ENCODE assay signal across 1 cellular context in the genomic region with DNA sequence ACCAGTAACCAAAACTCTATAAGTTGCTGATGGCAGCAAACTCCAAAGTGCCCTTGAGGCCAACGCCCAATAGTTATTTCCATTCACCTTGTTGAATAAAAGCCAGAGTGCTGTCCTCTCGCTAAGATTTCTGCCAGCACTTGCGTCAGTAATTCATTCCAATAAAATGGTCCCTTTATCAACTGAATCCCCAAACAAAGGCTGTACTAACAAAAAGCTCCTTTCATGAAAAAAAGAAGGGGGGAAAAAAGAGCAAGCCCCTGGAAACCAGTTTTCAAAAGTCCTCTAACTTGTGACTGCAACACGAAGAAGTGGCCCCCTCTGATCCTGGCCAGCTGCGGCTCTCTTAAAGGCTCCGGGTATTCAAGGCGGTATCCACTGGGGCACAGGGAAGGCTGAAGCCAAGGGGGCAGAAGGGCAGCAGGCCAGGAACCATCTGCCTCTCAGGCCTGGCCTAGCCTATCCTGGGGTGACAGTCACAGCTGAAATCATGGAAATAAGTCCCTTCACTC.
TF ChIP-seq lines count a peak whose summit lies in the region.

No MANE protein-coding gene starts in this region.

TF ChIP-seq in HepG2, 621 proteins besides CTCF, POLR2A, EP300 and RAD21:
- peak; percentile 53 for TF ChIP-seq RBM22 (optimal IDR thresholded peaks at IDR 0.05; ENCODE audit: low read length)
- TF ChIP-seq ZNF160 (CRISPR knock-in tag; IDR thresholded peaks at IDR 0.05) = no peak
- TF ChIP-seq, protein P1, sequence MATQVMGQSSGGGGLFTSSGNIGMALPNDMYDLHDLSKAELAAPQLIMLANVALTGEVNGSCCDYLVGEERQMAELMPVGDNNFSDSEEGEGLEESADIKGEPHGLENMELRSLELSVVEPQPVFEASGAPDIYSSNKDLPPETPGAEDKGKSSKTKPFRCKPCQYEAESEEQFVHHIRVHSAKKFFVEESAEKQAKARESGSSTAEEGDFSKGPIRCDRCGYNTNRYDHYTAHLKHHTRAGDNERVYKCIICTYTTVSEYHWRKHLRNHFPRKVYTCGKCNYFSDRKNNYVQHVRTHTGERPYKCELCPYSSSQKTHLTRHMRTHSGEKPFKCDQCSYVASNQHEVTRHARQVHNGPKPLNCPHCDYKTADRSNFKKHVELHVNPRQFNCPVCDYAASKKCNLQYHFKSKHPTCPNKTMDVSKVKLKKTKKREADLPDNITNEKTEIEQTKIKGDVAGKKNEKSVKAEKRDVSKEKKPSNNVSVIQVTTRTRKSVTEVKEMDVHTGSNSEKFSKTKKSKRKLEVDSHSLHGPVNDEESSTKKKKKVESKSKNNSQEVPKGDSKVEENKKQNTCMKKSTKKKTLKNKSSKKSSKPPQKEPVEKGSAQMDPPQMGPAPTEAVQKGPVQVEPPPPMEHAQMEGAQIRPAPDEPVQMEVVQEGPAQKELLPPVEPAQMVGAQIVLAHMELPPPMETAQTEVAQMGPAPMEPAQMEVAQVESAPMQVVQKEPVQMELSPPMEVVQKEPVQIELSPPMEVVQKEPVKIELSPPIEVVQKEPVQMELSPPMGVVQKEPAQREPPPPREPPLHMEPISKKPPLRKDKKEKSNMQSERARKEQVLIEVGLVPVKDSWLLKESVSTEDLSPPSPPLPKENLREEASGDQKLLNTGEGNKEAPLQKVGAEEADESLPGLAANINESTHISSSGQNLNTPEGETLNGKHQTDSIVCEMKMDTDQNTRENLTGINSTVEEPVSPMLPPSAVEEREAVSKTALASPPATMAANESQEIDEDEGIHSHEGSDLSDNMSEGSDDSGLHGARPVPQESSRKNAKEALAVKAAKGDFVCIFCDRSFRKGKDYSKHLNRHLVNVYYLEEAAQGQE (IDR thresholded peaks at IDR 0.05; ENCODE audit: borderline replicate concordance in 1 of 2, low read depth in 1 of 2, low read length in 2 of 2) = no peak
- no peak for TF ChIP-seq ARNTL (CRISPR knock-in tag; IDR thresholded peaks at IDR 0.05)
- no peak for TF ChIP-seq ZNF335 (CRISPR knock-in tag; IDR thresholded peaks at IDR 0.05)
- 0 out of 2 replicates have a peak, but pooled peaks have one; percentile 7 for TF ChIP-seq KLF6 (CRISPR knock-in tag; IDR thresholded peaks at IDR 0.05)
